ENCODE assay signal across 26 cellular contexts in the genomic region with DNA sequence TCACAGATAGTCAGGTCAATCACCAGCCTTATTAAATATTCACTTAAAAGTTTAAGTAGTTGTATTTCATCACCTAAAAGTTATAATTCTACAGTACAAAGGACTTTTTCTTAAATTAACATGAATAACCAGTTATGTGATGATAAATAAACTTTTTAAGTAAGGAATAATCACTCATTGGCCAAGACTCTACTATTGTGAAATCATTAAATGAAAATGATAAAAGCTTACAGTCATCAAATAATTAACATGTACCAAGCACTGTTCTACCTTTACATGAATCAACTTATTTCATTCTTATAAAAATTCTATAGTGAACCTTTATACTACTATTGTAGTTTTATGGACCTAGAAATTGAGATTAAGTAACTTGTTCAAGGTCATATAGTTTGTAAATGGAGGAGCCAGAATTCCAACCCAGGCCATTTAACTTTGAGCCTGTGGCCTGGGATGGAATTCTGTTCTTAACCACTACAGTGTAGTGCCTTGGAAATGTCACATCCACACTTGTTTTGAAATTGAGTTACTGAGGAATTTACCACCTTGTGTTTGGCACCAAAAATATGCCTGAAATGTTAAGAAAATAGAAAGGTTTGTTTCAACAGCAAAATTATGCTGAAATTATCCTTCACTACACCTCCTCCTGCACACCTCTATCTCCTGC.
"Had no signal": no experiment of that assay in that cellular context is flagged by ENCODE, and none has a peak within 500 bp of the region (broad histone marks: within the 10 kb centered on the region; RNA-seq: fewer than 3 reads in every experiment).

No MANE protein-coding gene starts in this region.

- H3K27ac ChIP-seq: coronary artery, gastroesophageal sphincter, hepatocyte, upper lobe of right lung had no signal

- H2AFZ ChIP-seq: hepatocyte had no signal

- H3K27ac Mint-ChIP-seq: activated naive CD8-positive, alpha-beta T cell treated with anti-CD3 and anti-CD28 coated beads for 36 hours; effector memory CD8-positive, alpha-beta T cell; nephron progenitor cell; progenitor cell of endocrine pancreas; stimulated activated effector memory CD8-positive, alpha-beta T cell treated with anti-CD3 and anti-CD28 coated beads, Interleukin-12 subunit alpha, Interleukin-12 subunit beta, amount 100 ng/mL, for 72 hours; stimulated activated naive CD8-positive, alpha-beta T cell treated with anti-CD3 and anti-CD28 coated beads, Interleukin-15, amount 100 ng/mL, for 72 hours had no signal

- H3K36me3 ChIP-seq: neutrophil, upper lobe of right lung had no signal

- H3K9me3 Mint-ChIP-seq: activated naive CD8-positive, alpha-beta T cell treated with anti-CD3 and anti-CD28 coated beads for 36 hours; effector memory CD8-positive, alpha-beta T cell; stimulated activated effector memory CD8-positive, alpha-beta T cell treated with anti-CD3 and anti-CD28 coated beads, Interleukin-12 subunit alpha, Interleukin-12 subunit beta, amount 100 ng/mL, for 72 hours; stimulated activated naive CD8-positive, alpha-beta T cell treated with anti-CD3 and anti-CD28 coated beads, Interleukin-15, amount 100 ng/mL, for 72 hours had no signal

- H3K9me3 ChIP-seq: gastroesophageal sphincter, neutrophil, upper lobe of right lung had no signal

- H3K4me3 ChIP-seq: coronary artery, gastroesophageal sphincter, hepatocyte, upper lobe of right lung had no signal

- H3K4me3 Mint-ChIP-seq: activated naive CD8-positive, alpha-beta T cell treated with anti-CD3 and anti-CD28 coated beads for 36 hours; effector memory CD8-positive, alpha-beta T cell; naive B cell; nephron progenitor cell; stimulated activated effector memory CD8-positive, alpha-beta T cell treated with anti-CD3 and anti-CD28 coated beads, Interleukin-12 subunit alpha, Interleukin-12 subunit beta, amount 100 ng/mL, for 72 hours; stimulated activated naive CD8-positive, alpha-beta T cell treated with anti-CD3 and anti-CD28 coated beads, Interleukin-15, amount 100 ng/mL, for 72 hours had no signal

- FAIRE-seq: endothelial cell of umbilical vein, keratinocyte, small intestine had no signal

- H3K79me2 ChIP-seq: hepatocyte had no signal

- H3K4me1 Mint-ChIP-seq: activated naive CD8-positive, alpha-beta T cell treated with anti-CD3 and anti-CD28 coated beads for 36 hours; naive B cell; nephron progenitor cell; stimulated activated effector memory CD8-positive, alpha-beta T cell treated with anti-CD3 and anti-CD28 coated beads, Interleukin-12 subunit alpha, Interleukin-12 subunit beta, amount 100 ng/mL, for 72 hours had no signal

- H3K36me3 Mint-ChIP-seq: naive B cell; stimulated activated effector memory CD8-positive, alpha-beta T cell treated with anti-CD3 and anti-CD28 coated beads, Interleukin-12 subunit alpha, Interleukin-12 subunit beta, amount 100 ng/mL, for 72 hours had no signal

- ATAC-seq: effector memory CD8-positive, alpha-beta T cell; gastroesophageal sphincter; left cardiac atrium; left ventricle myocardium superior; sciatic nerve; stimulated activated effector memory CD8-positive, alpha-beta T cell treated with anti-CD3 and anti-CD28 coated beads, Interleukin-12 subunit alpha, Interleukin-12 subunit beta, amount 100 ng/mL, for 72 hours; stimulated activated naive CD8-positive, alpha-beta T cell treated with anti-CD3 and anti-CD28 coated beads, Interleukin-15, amount 100 ng/mL, for 72 hours had no signal

- DNase-seq: activated CD4-positive, alpha-beta T cell treated with anti-CD3 and anti-CD28 coated beads for 4 hours; activated CD4-positive, alpha-beta T cell treated with anti-CD3 and anti-CD28 coated beads, Interleukin-2, amount 50 U/mL, for 48 hours; activated CD8-positive, alpha-beta memory T cell treated with anti-CD3 and anti-CD28 coated beads for 24 hours; activated effector memory CD4-positive, alpha-beta T cell treated with Interleukin-2 at 50 U/mL for 16 hours; activated naive CD4-positive, alpha-beta T cell treated with Interleukin-2 at 50 U/mL for 16 hours; activated naive CD8-positive, alpha-beta T cell treated with anti-CD3 and anti-CD28 coated beads for 36 hours; amniotic stem cell; effector memory CD8-positive, alpha-beta T cell; left cardiac atrium; left ventricle myocardium superior; naive B cell; nephron progenitor cell; small intestine; stimulated activated CD4-positive, alpha-beta T cell treated with anti-CD3 and anti-CD28 coated beads, Interleukin-4, amount 100 ng/mL, for 24 hours; stimulated activated naive CD8-positive, alpha-beta T cell treated with anti-CD3 and anti-CD28 coated beads, Interleukin-15, amount 100 ng/mL, for 72 hours; substantia nigra; upper lobe of right lung had no signal

- H3K27me3 Mint-ChIP-seq: activated naive CD8-positive, alpha-beta T cell treated with anti-CD3 and anti-CD28 coated beads for 36 hours; effector memory CD8-positive, alpha-beta T cell; naive B cell; progenitor cell of endocrine pancreas; stimulated activated naive CD8-positive, alpha-beta T cell treated with anti-CD3 and anti-CD28 coated beads, Interleukin-15, amount 100 ng/mL, for 72 hours had no signal

- H3K27me3 ChIP-seq: gastroesophageal sphincter, hepatocyte, neutrophil, upper lobe of right lung had no signal

- H3K4me1 ChIP-seq: gastroesophageal sphincter, upper lobe of right lung had no signal

- H3K4me2 ChIP-seq: hepatocyte had no signal
